ENCODE assay signal across 8 cellular contexts in genomic region chr1:78005347-78005722, GRCh38. TPM values are rescaled to one million over a fixed set of nuclear protein-coding genes. Genes with fewer than 3 reads are reported as not detected.
A peak's percentile ranks its signal among the peaks of the same experiment; 100 is the strongest.
DNase-seq lines count a peak whose midpoint lies in the region; ATAC-seq and TF ChIP-seq lines count a peak whose summit lies in the region.

No MANE protein-coding gene starts in this region.

- peak overlapping the region; percentile 76 to 94 for H3K4me3 Mint-ChIP-seq in CD14-positive monocyte
- H3K4me3 Mint-ChIP-seq in effector memory CD8-positive, alpha-beta T cell = peak overlapping the region; percentile 87 to 95
- peak overlapping the region; percentile 87 for H3K4me3 Mint-ChIP-seq in neural progenitor cell

- H3K4me1 Mint-ChIP-seq in CD14-positive monocyte (peaks cover 14% of the 10 kb centered on the region), neural progenitor cell (peaks cover 29% of the 10 kb centered on the region)
- H3K4me1 Mint-ChIP-seq in effector memory CD8-positive, alpha-beta T cell (ENCODE audit: low read depth in 2 of 2) = peaks cover 8 to 26% of the 10 kb centered on the region in 2 donors

- H3K4me3 ChIP-seq in NB4 (ENCODE audit: low read depth, low read length) = peak overlapping the region; percentile 87
- H3K4me3 ChIP-seq in neural progenitor cell = peak overlapping the region; percentile 50

- H3K4me1 ChIP-seq in neural progenitor cell = peaks cover 21% of the 10 kb centered on the region

- H3K79me2 ChIP-seq in neural progenitor cell (ENCODE audit: low read depth) = peaks cover 35% of the 10 kb centered on the region

- H3F3A ChIP-seq in neural progenitor cell (ENCODE audit: low read depth) = peaks cover 34% of the 10 kb centered on the region

- H2AFZ ChIP-seq in neural progenitor cell (replicated peaks) = no peak overlapping the region

- no peak for TF ChIP-seq POLR2A in NB4 (IDR thresholded peaks at IDR 0.05; ENCODE audit: extremely low read depth, insufficient read length)

- no peaks in the 10 kb centered on the region for H3K36me3 ChIP-seq in neural progenitor cell

- H4K20me1 ChIP-seq in neural progenitor cell (ENCODE audit: low read depth) = no peaks in the 10 kb centered on the region

- H3K36me3 Mint-ChIP-seq in CD14-positive monocyte (peaks cover 0 to 2% of the 10 kb centered on the region in 2 donors), neural progenitor cell (no peaks in the 10 kb centered on the region)
- H3K36me3 Mint-ChIP-seq in effector memory CD8-positive, alpha-beta T cell (ENCODE audit: insufficient read depth) = peaks cover 15% of the 10 kb centered on the region

- intact Hi-C loops in CD14-positive monocyte (cut with micrococcal nuclease) = loop anchor here in 1 of 2 donors (2.0 kb wide), 1 partner anchor 27 kb away; the partner anchor contains the start of gene FUBP1

- DNase-seq in CD14-positive monocyte (ENCODE audit: low spot score) (no peak), NB4 (ENCODE audit: low read depth) (no peak), neural progenitor cell (ENCODE audit: low spot score) (no peak), DMS53 treated with DMSO at 0.1 percent for 48 hours (lab: John Stamatoyannopoulos, UW; ENCODE audit: unreplicated experiment) (no peak), NCI-H524 (lab: John Stamatoyannopoulos, UW) (no peak)
- no peak for DNase-seq in effector memory CD8-positive, alpha-beta T cell
- no peak for DNase-seq in activated effector memory CD4-positive, alpha-beta T cell treated with anti-CD3 and anti-CD28 coated beads, Interleukin-2, amount 50 U/mL, for 16 hours

- no peak overlapping the region for H3K27ac ChIP-seq in neural progenitor cell

- TF ChIP-seq CTCF in CD14-positive monocyte (IDR thresholded peaks at IDR 0.05) = no peak
- no peak for TF ChIP-seq CTCF in NB4 (IDR thresholded peaks at IDR 0.05; ENCODE audit: low read depth, low read length)
- no peak for TF ChIP-seq CTCF in neural progenitor cell (IDR thresholded peaks at IDR 0.05)

- H3K9me3 Mint-ChIP-seq in CD14-positive monocyte = no peaks in the 10 kb centered on the region
- no peaks in the 10 kb centered on the region for H3K9me3 Mint-ChIP-seq in effector memory CD8-positive, alpha-beta T cell
- no peaks in the 10 kb centered on the region for H3K9me3 Mint-ChIP-seq in neural progenitor cell

- no peaks in the 10 kb centered on the region for H3K9me3 ChIP-seq in neural progenitor cell (ENCODE audit: low read depth)

- ATAC-seq in effector memory CD8-positive, alpha-beta T cell (replicated peaks) = no peak
- ATAC-seq in HG02571 (IDR thresholded peaks at IDR 0.05; ENCODE audit: unreplicated experiment) = no peak

- peak overlapping the region; percentile 96 to 99 (median 97) for H3K27ac Mint-ChIP-seq in CD14-positive monocyte
- peak overlapping the region; percentile 97 to 100 for H3K27ac Mint-ChIP-seq in effector memory CD8-positive, alpha-beta T cell
- peak overlapping the region; percentile 98 for H3K27ac Mint-ChIP-seq in neural progenitor cell

- H3K27me3 ChIP-seq in neural progenitor cell = no peaks in the 10 kb centered on the region

- peaks cover 0 to 1% (median 0%) of the 10 kb centered on the region in 3 donors for H3K27me3 Mint-ChIP-seq in CD14-positive monocyte (ENCODE audit: low read depth in 3 of 3)
- H3K27me3 Mint-ChIP-seq in effector memory CD8-positive, alpha-beta T cell = no peaks in the 10 kb centered on the region
- H3K27me3 Mint-ChIP-seq in neural progenitor cell (ENCODE audit: insufficient read depth, low read depth) = peaks cover 3% of the 10 kb centered on the region

- peak overlapping the region; percentile 75 for H3K9ac ChIP-seq in neural progenitor cell

- peak overlapping the region; percentile 79 for H3K4me2 ChIP-seq in neural progenitor cell

RNA-seq across cellular contexts. Expression of gene DNAJB4, which starts 0.6 kb away (rescaled TPM):
- 1 to 10 TPM; 2.8 to 4.0 TPM for polyA plus RNA-seq in CD14-positive monocyte
- total RNA-seq in neural progenitor cell (ENCODE audit: low replicate concordance) = 37.5 and 40.6 TPM in 2 replicates

RNA-seq across cellular contexts. Expression of gene FUBP1, which starts 26.5 kb away (rescaled TPM):
- 10 to 100 TPM; 16.5 TPM for polyA plus RNA-seq in CD14-positive monocyte
- total RNA-seq in neural progenitor cell (ENCODE audit: low replicate concordance) = 353 and 491 TPM in 2 replicates

RNA-seq across cellular contexts. Expression of gene GIPC2, which starts 40.4 kb away (rescaled TPM):
- polyA plus RNA-seq in CD14-positive monocyte = not detected
- total RNA-seq in neural progenitor cell (ENCODE audit: low replicate concordance) = not detected in 2 replicates
